ENCODE assay signal across 24 cellular contexts in genomic region chr10:117457932-117458331, GRCh38.
"Had no signal": no experiment of that assay in that cellular context is flagged by ENCODE, and none has a peak within 500 bp of the region (broad histone marks: within the 10 kb centered on the region; RNA-seq: fewer than 3 reads in every experiment).

No MANE protein-coding gene starts in this region.

- H3K27ac ChIP-seq: breast epithelium, gastrocnemius medialis, parathyroid adenoma, psoas muscle, right atrium auricular region, testis, transverse colon had no signal

- H3K4me1 ChIP-seq: breast epithelium, gastrocnemius medialis, parathyroid adenoma, psoas muscle, right atrium auricular region, testis had no signal

- H3K4me3 ChIP-seq: breast epithelium, gastrocnemius medialis, psoas muscle, right atrium auricular region, testis, transverse colon had no signal

- H3K36me3 ChIP-seq: breast epithelium, gastrocnemius medialis, right atrium auricular region, transverse colon had no signal

- DNase-seq: activated CD4-positive, alpha-beta memory T cell treated with anti-CD3 and anti-CD28 coated beads, Interleukin-2, amount 10 ng/mL, durations not matched to agents 7 days and 5 days; activated CD4-positive, alpha-beta T cell treated with anti-CD3 and anti-CD28 coated beads, Interleukin-2, amount 10 ng/mL, durations not matched to agents 24 days and 14 days; activated CD4-positive, CD25-positive, alpha-beta regulatory T cell treated with anti-CD3 and anti-CD28 coated beads, Interleukin-2, amount 50 U/mL, for 72 hours; activated CD8-positive, alpha-beta memory T cell treated with anti-CD3 and anti-CD28 coated beads, Interleukin-2, amount 50 U/mL, for 48 hours; activated gamma-delta T cell treated with Interleukin-2 at 50 U/mL for 16 hours; activated naive CD8-positive, alpha-beta T cell treated with anti-CD3 and anti-CD28 coated beads, Interleukin-2, amount 50 U/mL, for 24 hours; activated T-cell treated with anti-CD3 and anti-CD28 coated beads, Interleukin-2, amount 50 U/mL, for 4 hours; central memory CD4-positive, alpha-beta T cell; glutamatergic neuron; left colon; mammary epithelial cell; midbrain; naive thymus-derived CD4-positive, alpha-beta T cell; nucleus accumbens; psoas muscle; stimulated activated CD4-positive, alpha-beta T cell treated with anti-CD3 and anti-CD28 coated beads, Interleukin-15, amount 100 ng/mL, for 24 hours; stimulated activated naive CD4-positive, alpha-beta T cell treated with Interleukin-2 at 50 U/mL for 16 hours; T-helper 2 cell; testis; transverse colon had no signal

- H3K27me3 ChIP-seq: breast epithelium, gastrocnemius medialis, right atrium auricular region, testis had no signal

- H3K9ac ChIP-seq: parathyroid adenoma had no signal

- H3K9me3 ChIP-seq: gastrocnemius medialis, testis, transverse colon had no signal
